ENCODE assay signal across 28 cellular contexts in genomic region chr11:126512251-126512650, GRCh38.
"Had no signal": no experiment of that assay in that cellular context is flagged by ENCODE, and none has a peak within 500 bp of the region (broad histone marks: within the 10 kb centered on the region; RNA-seq: fewer than 3 reads in every experiment).

No MANE protein-coding gene starts in this region.

- H3K4me3 Mint-ChIP-seq: activated CD4-positive, alpha-beta memory T cell treated with anti-CD3 and anti-CD28 coated beads for 36 hours; activated CD4-positive, alpha-beta T cell treated with anti-CD3 and anti-CD28 coated beads, Interleukin-2, amount 10 ng/mL, durations not matched to agents 7 days and 5 days; activated naive CD4-positive, alpha-beta T cell treated with anti-CD3 and anti-CD28 coated beads, Interleukin-2, amount 10 ng/mL, durations not matched to agents 7 days and 5 days; activated naive CD8-positive, alpha-beta T cell treated with anti-CD3 and anti-CD28 coated beads for 36 hours; activated T-cell treated with anti-CD3 and anti-CD28 coated beads, Interleukin-2, amount 50 U/mL, for 4 hours; central memory CD8-positive, alpha-beta T cell had no signal

- ATAC-seq: activated T-cell treated with anti-CD3 and anti-CD28 coated beads, Interleukin-2, amount 50 U/mL, for 4 hours; Panc1 had no signal

- H3K36me3 ChIP-seq: breast epithelium, SJCRH30 had no signal

- H3K4me3 ChIP-seq: breast epithelium, SJCRH30 had no signal

- H3K9me3 ChIP-seq: SJCRH30, SK-N-SH had no signal

- H3K4me1 ChIP-seq: breast epithelium, SJCRH30 had no signal

- H3K27ac ChIP-seq: breast epithelium, KMS-11, SJCRH30, VCaP had no signal

- H3K27ac Mint-ChIP-seq: activated CD4-positive, alpha-beta memory T cell treated with anti-CD3 and anti-CD28 coated beads for 36 hours; activated CD4-positive, alpha-beta T cell treated with anti-CD3 and anti-CD28 coated beads, Interleukin-2, amount 10 ng/mL, durations not matched to agents 7 days and 5 days; activated naive CD4-positive, alpha-beta T cell treated with anti-CD3 and anti-CD28 coated beads, Interleukin-2, amount 10 ng/mL, durations not matched to agents 7 days and 5 days; activated naive CD8-positive, alpha-beta T cell treated with anti-CD3 and anti-CD28 coated beads for 36 hours had no signal

- H3K27me3 Mint-ChIP-seq: activated CD4-positive, alpha-beta T cell treated with anti-CD3 and anti-CD28 coated beads, Interleukin-2, amount 10 ng/mL, durations not matched to agents 7 days and 5 days had no signal

- H3K36me3 Mint-ChIP-seq: activated CD4-positive, alpha-beta memory T cell treated with anti-CD3 and anti-CD28 coated beads for 36 hours; activated naive CD4-positive, alpha-beta T cell treated with anti-CD3 and anti-CD28 coated beads, Interleukin-2, amount 10 ng/mL, durations not matched to agents 7 days and 5 days; activated naive CD8-positive, alpha-beta T cell treated with anti-CD3 and anti-CD28 coated beads for 36 hours had no signal

- H3K9me3 Mint-ChIP-seq: activated CD4-positive, alpha-beta memory T cell treated with anti-CD3 and anti-CD28 coated beads for 36 hours; activated CD4-positive, alpha-beta T cell treated with anti-CD3 and anti-CD28 coated beads, Interleukin-2, amount 10 ng/mL, durations not matched to agents 7 days and 5 days; activated naive CD4-positive, alpha-beta T cell treated with anti-CD3 and anti-CD28 coated beads, Interleukin-2, amount 10 ng/mL, durations not matched to agents 7 days and 5 days; activated naive CD8-positive, alpha-beta T cell treated with anti-CD3 and anti-CD28 coated beads for 36 hours; activated T-cell treated with anti-CD3 and anti-CD28 coated beads, Interleukin-2, amount 50 U/mL, for 4 hours; central memory CD8-positive, alpha-beta T cell had no signal

- H3K27me3 ChIP-seq: breast epithelium, SJCRH30 had no signal

- H3K4me1 Mint-ChIP-seq: activated CD4-positive, alpha-beta T cell treated with anti-CD3 and anti-CD28 coated beads, Interleukin-2, amount 10 ng/mL, durations not matched to agents 7 days and 5 days; activated naive CD4-positive, alpha-beta T cell treated with anti-CD3 and anti-CD28 coated beads, Interleukin-2, amount 10 ng/mL, durations not matched to agents 7 days and 5 days; activated naive CD8-positive, alpha-beta T cell treated with anti-CD3 and anti-CD28 coated beads for 36 hours had no signal

- DNase-seq: activated CD4-positive, alpha-beta memory T cell treated with anti-CD3 and anti-CD28 coated beads for 36 hours; activated CD4-positive, alpha-beta T cell treated with anti-CD3 and anti-CD28 coated beads, Interleukin-2, amount 10 ng/mL, durations not matched to agents 7 days and 5 days; activated CD4-positive, CD25-positive, alpha-beta regulatory T cell; activated CD8-positive, alpha-beta memory T cell treated with anti-CD3 and anti-CD28 coated beads for 24 hours; activated gamma-delta T cell treated with Interleukin-2 at 50 U/mL for 16 hours; activated naive CD4-positive, alpha-beta T cell treated with anti-CD3 and anti-CD28 coated beads, Interleukin-2, amount 10 ng/mL, durations not matched to agents 7 days and 5 days; activated naive CD8-positive, alpha-beta T cell treated with anti-CD3 and anti-CD28 coated beads for 36 hours; activated T-cell treated with anti-CD3 and anti-CD28 coated beads, Interleukin-2, amount 50 U/mL, for 4 hours; MV-4-11; NCI-H1092 treated with DMSO at 0.1 percent for 48 hours; NCI-H1417 treated with DMSO at 0.1 percent for 48 hours; NCI-H1694; NCI-H2029; NCI-H2107; NCI-H510A treated with DMSO at 0.1 percent for 48 hours; NCI-H69; NK-92 treated with Interleukin-12 subunit alpha and Interleukin-12 subunit beta, amount 100 ng/mL, for 24 hours; OCI-M1; Right ventricle myocardium superior; RPMI8226; SJCRH30; SK-N-SH; T-helper 1 cell had no signal
